In genomic region chr6:140155727-140156126, GRCh38 we compare ENCODE assay signal across 32 cellular contexts.
"Had no signal": no experiment of that assay in that cellular context is flagged by ENCODE, and none has a peak within 500 bp of the region (broad histone marks: within the 10 kb centered on the region; RNA-seq: fewer than 3 reads in every experiment).

No MANE protein-coding gene starts in this region.

- H3K27me3 ChIP-seq: body of pancreas, esophagus squamous epithelium, gastroesophageal sphincter, heart right ventricle had no signal

- H3K9me3 ChIP-seq: body of pancreas, esophagus squamous epithelium, gastroesophageal sphincter had no signal

- H3K4me1 Mint-ChIP-seq: activated B cell treated with CpG ODN at 0.5 μM for 24 hours; activated T-helper 17 cell treated with anti-CD3 and anti-CD28 coated beads, Interleukin-2, amount 50 U/mL, for 72 hours; T-helper 17 cell had no signal

- H3K27ac Mint-ChIP-seq: activated B cell treated with CpG ODN at 0.5 μM for 24 hours; activated CD8-positive, alpha-beta T cell treated with anti-CD3 and anti-CD28 coated beads for 36 hours; activated naive CD8-positive, alpha-beta T cell; activated T-helper 17 cell treated with anti-CD3 and anti-CD28 coated beads, Interleukin-2, amount 50 U/mL, for 72 hours; T-helper 17 cell; T-helper 2 cell treated with Interferon-gamma antibody and Interleukin-4, amounts not matched to agents 5 μg/mL and 100 μg/mL, for 36 hours had no signal

- ATAC-seq: activated CD4-positive, CD25-positive, alpha-beta regulatory T cell treated with anti-CD3 and anti-CD28 coated beads, Interleukin-2, amount 50 U/mL, for 24 hours; activated CD8-positive, alpha-beta T cell treated with anti-CD3 and anti-CD28 coated beads for 36 hours; activated T-cell treated with anti-CD3 and anti-CD28 coated beads, Interleukin-2, amount 50 U/mL, for 4 hours; activated T-helper 17 cell treated with anti-CD3 and anti-CD28 coated beads, Interleukin-2, amount 50 U/mL, for 72 hours; body of pancreas; gastroesophageal sphincter; heart right ventricle; T-helper 17 cell had no signal

- H3K36me3 ChIP-seq: esophagus squamous epithelium, gastroesophageal sphincter, heart right ventricle, WERI-Rb-1 had no signal

- H3K36me3 Mint-ChIP-seq: activated naive CD8-positive, alpha-beta T cell had no signal

- H3K9me3 Mint-ChIP-seq: activated B cell treated with CpG ODN at 0.5 μM for 24 hours; activated CD8-positive, alpha-beta T cell treated with anti-CD3 and anti-CD28 coated beads for 36 hours; activated T-cell treated with anti-CD3 and anti-CD28 coated beads, Interleukin-2, amount 50 U/mL, for 4 hours; activated T-helper 17 cell treated with anti-CD3 and anti-CD28 coated beads, Interleukin-2, amount 50 U/mL, for 72 hours; T-helper 2 cell treated with Interferon-gamma antibody and Interleukin-4, amounts not matched to agents 5 μg/mL and 100 μg/mL, for 36 hours had no signal

- H3K4me3 Mint-ChIP-seq: activated B cell treated with CpG ODN at 0.5 μM for 24 hours; activated CD8-positive, alpha-beta T cell treated with anti-CD3 and anti-CD28 coated beads for 36 hours; activated naive CD8-positive, alpha-beta T cell; activated T-cell treated with anti-CD3 and anti-CD28 coated beads, Interleukin-2, amount 50 U/mL, for 4 hours; activated T-helper 17 cell treated with anti-CD3 and anti-CD28 coated beads, Interleukin-2, amount 50 U/mL, for 72 hours; T-helper 17 cell; T-helper 2 cell treated with Interferon-gamma antibody and Interleukin-4, amounts not matched to agents 5 μg/mL and 100 μg/mL, for 36 hours had no signal

- H3K4me3 ChIP-seq: body of pancreas, esophagus squamous epithelium, gastroesophageal sphincter, heart right ventricle had no signal

- H3K4me1 ChIP-seq: body of pancreas, esophagus squamous epithelium, gastroesophageal sphincter, heart right ventricle had no signal

- H3K27me3 Mint-ChIP-seq: activated B cell treated with CpG ODN at 0.5 μM for 24 hours; activated CD8-positive, alpha-beta T cell treated with anti-CD3 and anti-CD28 coated beads for 36 hours; activated T-helper 17 cell treated with anti-CD3 and anti-CD28 coated beads, Interleukin-2, amount 50 U/mL, for 72 hours had no signal

- H3K27ac ChIP-seq: body of pancreas, epithelial cell of prostate, esophagus squamous epithelium, gastroesophageal sphincter, heart right ventricle, WERI-Rb-1 had no signal

- FAIRE-seq: endometrium, endothelial cell of umbilical vein had no signal

- DNase-seq: activated B cell treated with CpG ODN at 0.5 μM for 24 hours; activated CD4-positive, alpha-beta T cell treated with anti-CD3 and anti-CD28 coated beads for 48 hours; activated CD4-positive, alpha-beta T cell treated with anti-CD3 and anti-CD28 coated beads, Interleukin-2, amount 50 U/mL, for 1 hour; activated CD4-positive, alpha-beta T cell treated with anti-CD3 and anti-CD28 coated beads, Interleukin-2, amount 50 U/mL, for 48 hours; activated CD8-positive, alpha-beta memory T cell treated with anti-CD3 and anti-CD28 coated beads for 24 hours; activated CD8-positive, alpha-beta T cell treated with anti-CD3 and anti-CD28 coated beads for 36 hours; activated effector memory CD4-positive, alpha-beta T cell treated with Interleukin-2 at 50 U/mL for 16 hours; activated gamma-delta T cell treated with Interleukin-2 at 50 U/mL for 16 hours; activated naive CD4-positive, alpha-beta T cell treated with anti-CD3 and anti-CD28 coated beads, Interleukin-2, amount 50 U/mL, for 16 hours; activated naive CD4-positive, alpha-beta T cell treated with Interleukin-2 at 50 U/mL for 16 hours; activated T-cell treated with anti-CD3 and anti-CD28 coated beads, Interleukin-2, amount 50 U/mL, for 4 hours; amniotic stem cell; anterior cingulate cortex; body of pancreas; caudate nucleus; cortex of kidney; dermis blood vessel endothelial cell; effector CD8-positive, alpha-beta T cell; esophagus squamous epithelium; foreskin melanocyte; heart right ventricle; T-helper 17 cell; T1000; WERI-Rb-1 had no signal
